ENCODE assay signal across 1 cellular context in genomic region chr11:120335928-120336640, GRCh38.
A peak's percentile ranks its signal among the peaks of the same experiment; 100 is the strongest.
TF ChIP-seq lines count a peak whose summit lies in the region.

Gene ARHGEF12 (plus strand): TSS chr11:120336413. CDS start chr11:120337244, 831 bp downstream.

TF ChIP-seq in HepG2, 621 proteins besides CTCF, POLR2A, EP300 and RAD21 (continued from another document and continues in another):
- TF ChIP-seq RBM22 (optimal IDR thresholded peaks at IDR 0.05; ENCODE audit: low read length) (no peak), ZBTB39 (CRISPR knock-in tag; IDR thresholded peaks at IDR 0.05) (no peak), ZNF746 (CRISPR knock-in tag; IDR thresholded peaks at IDR 0.05) (peak; percentile 90), BRCA1 (CRISPR knock-in tag; IDR thresholded peaks at IDR 0.05) (no peak), SATB2 (CRISPR knock-in tag; IDR thresholded peaks at IDR 0.05) (no peak), SRSF1 (optimal IDR thresholded peaks at IDR 0.05; ENCODE audit: low read depth, low read length) (no peak), AKAP8 (CRISPR knock-in tag; IDR thresholded peaks at IDR 0.05) (no peak), CBX5 (CRISPR knock-in tag; IDR thresholded peaks at IDR 0.05; ENCODE audit: borderline replicate concordance) (peak; percentile 38; the same call in 1 of the 2 replicates), ZFAT (CRISPR knock-in tag; conservative IDR thresholded peaks at IDR 0.05) (no peak), ZNF274 (CRISPR knock-in tag; IDR thresholded peaks at IDR 0.05) (peak; percentile 56; the same call in 1 of the 2 replicates), RXRA (CRISPR knock-in tag; IDR thresholded peaks at IDR 0.05) (peak; percentile 75), ZNF784 (CRISPR knock-in tag; IDR thresholded peaks at IDR 0.05; ENCODE audit: borderline replicate concordance) (peak; percentile 82; the same call in 1 of the 2 replicates), STAT5B (CRISPR knock-in tag; IDR thresholded peaks at IDR 0.05) (no peak), ATF7 (IDR thresholded peaks at IDR 0.05) (no peak), ATF7 (CRISPR knock-in tag; IDR thresholded peaks at IDR 0.05) (no peak), CBFB (CRISPR knock-in tag; IDR thresholded peaks at IDR 0.05) (peak; percentile 64; the same call in 1 of the 2 replicates), DNMT3B (CRISPR knock-in tag; conservative IDR thresholded peaks at IDR 0.05) (no peak), IKZF1 (IDR thresholded peaks at IDR 0.05) (no peak), ZNF207 (IDR thresholded peaks at IDR 0.05; ENCODE audit: borderline replicate concordance) (no peak), FOSL1 (CRISPR knock-in tag; IDR thresholded peaks at IDR 0.05; ENCODE audit: borderline replicate concordance) (no peak), REL (CRISPR knock-in tag; conservative IDR thresholded peaks at IDR 0.05) (peak; percentile 93), ZNF790 (CRISPR knock-in tag; IDR thresholded peaks at IDR 0.05; ENCODE audit: borderline replicate concordance) (peak; percentile 82; the same call in 1 of the 2 replicates), MTA1 (CRISPR knock-in tag; IDR thresholded peaks at IDR 0.05; ENCODE audit: borderline replicate concordance) (peak; percentile 92; the same call in 1 of the 2 replicates), ZNF468 (CRISPR knock-in tag; IDR thresholded peaks at IDR 0.05) (no peak), ZBTB46 (CRISPR knock-in tag; IDR thresholded peaks at IDR 0.05; ENCODE audit: borderline replicate concordance) (no peak), YEATS2 (CRISPR knock-in tag; IDR thresholded peaks at IDR 0.05; ENCODE audit: borderline replicate concordance) (peak; percentile 72), ZNF512B (CRISPR knock-in tag; IDR thresholded peaks at IDR 0.05; ENCODE audit: borderline replicate concordance) (no peak; the same call in 1 of the 2 replicates), ZFP36 (IDR thresholded peaks at IDR 0.05; ENCODE audit: borderline replicate concordance, low read depth, low read length, partially characterized antibody) (no peak), ZFP37 (CRISPR knock-in tag; IDR thresholded peaks at IDR 0.05; ENCODE audit: borderline replicate concordance) (no peak), SKIL (CRISPR knock-in tag; IDR thresholded peaks at IDR 0.05; ENCODE audit: borderline replicate concordance) (peak; percentile 49), TGIF2 (CRISPR knock-in tag; IDR thresholded peaks at IDR 0.05) (0 out of 2 replicates have a peak, but pooled peaks have one; percentile 44), TOE1 (CRISPR knock-in tag; IDR thresholded peaks at IDR 0.05) (no peak), MBD4 (IDR thresholded peaks at IDR 0.05; ENCODE audit: borderline replicate concordance, low read length) (no peak), ZNF333 (CRISPR knock-in tag; IDR thresholded peaks at IDR 0.05; ENCODE audit: borderline replicate concordance) (no peak), ZNF512 (CRISPR knock-in tag; IDR thresholded peaks at IDR 0.05) (no peak), ZNF552 (CRISPR knock-in tag; IDR thresholded peaks at IDR 0.05; ENCODE audit: borderline replicate concordance) (no peak; the same call in 1 of the 2 replicates), ARNT (IDR thresholded peaks at IDR 0.05) (no peak)
- TF ChIP-seq, protein P1, sequence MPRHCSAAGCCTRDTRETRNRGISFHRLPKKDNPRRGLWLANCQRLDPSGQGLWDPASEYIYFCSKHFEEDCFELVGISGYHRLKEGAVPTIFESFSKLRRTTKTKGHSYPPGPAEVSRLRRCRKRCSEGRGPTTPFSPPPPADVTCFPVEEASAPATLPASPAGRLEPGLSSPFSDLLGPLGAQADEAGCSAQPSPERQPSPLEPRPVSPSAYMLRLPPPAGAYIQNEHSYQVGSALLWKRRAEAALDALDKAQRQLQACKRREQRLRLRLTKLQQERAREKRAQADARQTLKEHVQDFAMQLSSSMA (CRISPR knock-in tag; IDR thresholded peaks at IDR 0.05), result no peak
- TF ChIP-seq, protein P2, sequence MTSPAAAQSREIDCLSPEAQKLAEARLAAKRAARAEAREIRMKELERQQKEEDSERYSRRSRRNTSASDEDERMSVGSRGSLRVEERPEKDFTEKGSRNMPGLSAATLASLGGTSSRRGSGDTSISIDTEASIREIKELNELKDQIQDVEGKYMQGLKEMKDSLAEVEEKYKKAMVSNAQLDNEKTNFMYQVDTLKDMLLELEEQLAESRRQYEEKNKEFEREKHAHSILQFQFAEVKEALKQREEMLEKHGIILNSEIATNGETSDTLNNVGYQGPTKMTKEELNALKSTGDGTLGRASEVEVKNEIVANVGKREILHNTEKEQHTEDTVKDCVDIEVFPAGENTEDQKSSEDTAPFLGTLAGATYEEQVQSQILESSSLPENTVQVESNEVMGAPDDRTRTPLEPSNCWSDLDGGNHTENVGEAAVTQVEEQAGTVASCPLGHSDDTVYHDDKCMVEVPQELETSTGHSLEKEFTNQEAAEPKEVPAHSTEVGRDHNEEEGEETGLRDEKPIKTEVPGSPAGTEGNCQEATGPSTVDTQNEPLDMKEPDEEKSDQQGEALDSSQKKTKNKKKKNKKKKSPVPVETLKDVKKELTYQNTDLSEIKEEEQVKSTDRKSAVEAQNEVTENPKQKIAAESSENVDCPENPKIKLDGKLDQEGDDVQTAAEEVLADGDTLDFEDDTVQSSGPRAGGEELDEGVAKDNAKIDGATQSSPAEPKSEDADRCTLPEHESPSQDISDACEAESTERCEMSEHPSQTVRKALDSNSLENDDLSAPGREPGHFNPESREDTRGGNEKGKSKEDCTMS (CRISPR knock-in tag; conservative IDR thresholded peaks at IDR 0.05), result no peak
- TF ChIP-seq, protein P3, sequence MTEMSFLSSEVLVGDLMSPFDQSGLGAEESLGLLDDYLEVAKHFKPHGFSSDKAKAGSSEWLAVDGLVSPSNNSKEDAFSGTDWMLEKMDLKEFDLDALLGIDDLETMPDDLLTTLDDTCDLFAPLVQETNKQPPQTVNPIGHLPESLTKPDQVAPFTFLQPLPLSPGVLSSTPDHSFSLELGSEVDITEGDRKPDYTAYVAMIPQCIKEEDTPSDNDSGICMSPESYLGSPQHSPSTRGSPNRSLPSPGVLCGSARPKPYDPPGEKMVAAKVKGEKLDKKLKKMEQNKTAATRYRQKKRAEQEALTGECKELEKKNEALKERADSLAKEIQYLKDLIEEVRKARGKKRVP (CRISPR knock-in tag; IDR thresholded peaks at IDR 0.05), result peak in 1 of 2 experiments; percentile 60; a peak in 1 of 4 replicates
- TF ChIP-seq, protein P4, sequence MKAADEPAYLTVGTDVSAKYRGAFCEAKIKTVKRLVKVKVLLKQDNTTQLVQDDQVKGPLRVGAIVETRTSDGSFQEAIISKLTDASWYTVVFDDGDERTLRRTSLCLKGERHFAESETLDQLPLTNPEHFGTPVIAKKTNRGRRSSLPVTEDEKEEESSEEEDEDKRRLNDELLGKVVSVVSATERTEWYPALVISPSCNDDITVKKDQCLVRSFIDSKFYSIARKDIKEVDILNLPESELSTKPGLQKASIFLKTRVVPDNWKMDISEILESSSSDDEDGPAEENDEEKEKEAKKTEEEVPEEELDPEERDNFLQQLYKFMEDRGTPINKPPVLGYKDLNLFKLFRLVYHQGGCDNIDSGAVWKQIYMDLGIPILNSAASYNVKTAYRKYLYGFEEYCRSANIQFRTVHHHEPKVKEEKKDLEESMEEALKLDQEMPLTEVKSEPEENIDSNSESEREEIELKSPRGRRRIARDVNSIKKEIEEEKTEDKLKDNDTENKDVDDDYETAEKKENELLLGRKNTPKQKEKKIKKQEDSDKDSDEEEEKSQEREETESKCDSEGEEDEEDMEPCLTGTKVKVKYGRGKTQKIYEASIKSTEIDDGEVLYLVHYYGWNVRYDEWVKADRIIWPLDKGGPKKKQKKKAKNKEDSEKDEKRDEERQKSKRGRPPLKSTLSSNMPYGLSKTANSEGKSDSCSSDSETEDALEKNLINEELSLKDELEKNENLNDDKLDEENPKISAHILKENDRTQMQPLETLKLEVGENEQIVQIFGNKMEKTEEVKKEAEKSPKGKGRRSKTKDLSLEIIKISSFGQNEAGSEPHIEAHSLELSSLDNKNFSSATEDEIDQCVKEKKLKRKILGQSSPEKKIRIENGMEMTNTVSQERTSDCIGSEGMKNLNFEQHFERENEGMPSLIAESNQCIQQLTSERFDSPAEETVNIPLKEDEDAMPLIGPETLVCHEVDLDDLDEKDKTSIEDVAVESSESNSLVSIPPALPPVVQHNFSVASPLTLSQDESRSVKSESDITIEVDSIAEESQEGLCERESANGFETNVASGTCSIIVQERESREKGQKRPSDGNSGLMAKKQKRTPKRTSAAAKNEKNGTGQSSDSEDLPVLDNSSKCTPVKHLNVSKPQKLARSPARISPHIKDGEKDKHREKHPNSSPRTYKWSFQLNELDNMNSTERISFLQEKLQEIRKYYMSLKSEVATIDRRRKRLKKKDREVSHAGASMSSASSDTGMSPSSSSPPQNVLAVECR (CRISPR knock-in tag; IDR thresholded peaks at IDR 0.05; ENCODE audit: borderline replicate concordance), result peak; percentile 84
